ENCODE assay signal across 17 cellular contexts in genomic region chr1:3831689-3832088, GRCh38. TPM values are rescaled to one million over a fixed set of nuclear protein-coding genes. Genes with fewer than 3 reads are reported as not detected.
DNase-seq lines count a peak whose midpoint lies in the region; ATAC-seq and TF ChIP-seq lines count a peak whose summit lies in the region.
"Had no signal": no experiment of that assay in that cellular context is flagged by ENCODE, and none has a peak within 500 bp of the region (broad histone marks: within the 10 kb centered on the region; RNA-seq: fewer than 3 reads in every experiment).

No MANE protein-coding gene starts in this region.

- ATAC-seq in right lobe of liver (no peak), HG02852 (IDR thresholded peaks at IDR 0.05; ENCODE audit: unreplicated experiment) (no peak)
- ATAC-seq: GM23338 had no signal

- WGBS in right lobe of liver (ENCODE audit: insufficient coverage, low coverage, low lambda C conversion rate, missing lambda C conversion rate): 81% methylated on average over 6 of the region's 6 CpGs

- no peak for TF ChIP-seq CTCF in fibroblast of villous mesenchyme (IDR thresholded peaks at IDR 0.05; ENCODE audit: insufficient read depth, low read depth, low read length)
- TF ChIP-seq CTCF in right lobe of liver (IDR thresholded peaks at IDR 0.05): no peak

- peaks cover 4% of the 10 kb centered on the region for H3K4me1 ChIP-seq in adipocyte (ENCODE audit: control insufficient read depth, insufficient read depth, low read length)
- no peaks in the 10 kb centered on the region for H3K4me1 ChIP-seq in right lobe of liver
- H3K4me1 ChIP-seq: SJSA1 had no signal

- H3K9me3 ChIP-seq in adipocyte (ENCODE audit: control insufficient read depth, low read length) (peaks cover under 1% of the 10 kb centered on the region), right lobe of liver (no peaks in the 10 kb centered on the region)
- H3K9me3 ChIP-seq: SJSA1 had no signal

- DNase-seq in AG08395 (ENCODE audit: low spot score): peak; percentile 62
- peak; percentile 58 for DNase-seq in GM03348 (ENCODE audit: low spot score)
- DNase-seq in adipocyte (ENCODE audit: low read depth): peak; percentile 55
- peak; percentile 57 for DNase-seq in fibroblast of villous mesenchyme (ENCODE audit: low read depth)
- DNase-seq in islet precursor cell: no peak
- no peak for DNase-seq in D341Med (ENCODE audit: low spot score)
- no peak for DNase-seq in right lobe of liver
- DNase-seq: Calu3; CD4-positive, alpha-beta T cell; KG1; NCI-H1436 treated with DMSO at 0.1 percent for 48 hours; NCI-H2029 treated with DMSO at 0.1 percent for 48 hours; NCI-H510A treated with DMSO at 0.1 percent for 48 hours; NCI-H82 had no signal

- H3K36me3 ChIP-seq in adipocyte (ENCODE audit: control insufficient read depth, insufficient read depth, low read length, severe bottlenecking) (peaks cover 83% of the 10 kb centered on the region), right lobe of liver (peaks cover 0 to 66% (median 21%) of the 10 kb centered on the region in 4 donors)

- H3K4me3 ChIP-seq in adipocyte (ENCODE audit: low read length) (no peak overlapping the region), fibroblast of villous mesenchyme (ENCODE audit: low read depth, low read length) (no peak overlapping the region), right lobe of liver (no peak overlapping the region)
- H3K4me3 ChIP-seq: GM23338, SJSA1 had no signal

- intact Hi-C loops in right lobe of liver (cut with DNase I): no loop called here

- no peak overlapping the region for H3K27ac ChIP-seq in right lobe of liver
- H3K27ac ChIP-seq: SJSA1 had no signal

- H3K27me3 ChIP-seq in adipocyte (replicated peaks; ENCODE audit: control insufficient read depth, insufficient read depth, low read length) (no peaks in the 10 kb centered on the region), right lobe of liver (no peaks in the 10 kb centered on the region)
- H3K27me3 ChIP-seq: SJSA1 had no signal

- no peak for TF ChIP-seq POLR2A in right lobe of liver (IDR thresholded peaks at IDR 0.05)

- H3K9ac ChIP-seq in adipocyte (ENCODE audit: low read length): no peak overlapping the region

RNA-seq across cellular contexts. Expression of gene CEP104, which starts 25.3 kb away (rescaled TPM):
- total RNA-seq in fibroblast of villous mesenchyme (28.1 and 31.6 TPM in 2 replicates), right lobe of liver (10 to 100 TPM; 16.7 to 36.4 (median 26.6) TPM)

RNA-seq across cellular contexts. Expression of gene DFFB, which starts 25.6 kb away (rescaled TPM):
- total RNA-seq in fibroblast of villous mesenchyme: 4.7 and 6.8 TPM in 2 replicates
- 1 to 10 TPM; 2.0 to 3.5 (median 2.9) TPM for total RNA-seq in right lobe of liver

RNA-seq across cellular contexts. Expression of gene LRRC47, which starts 35.4 kb away (rescaled TPM):
- 29.0 and 31.1 TPM in 2 replicates for total RNA-seq in fibroblast of villous mesenchyme
- total RNA-seq in right lobe of liver: 10 to 100 TPM; 22.7 to 32.2 (median 25.8) TPM

RNA-seq across cellular contexts. Expression of gene SMIM1, which starts 59.1 kb away (rescaled TPM):
- total RNA-seq in fibroblast of villous mesenchyme (1.7 and 3.5 TPM in 2 replicates), right lobe of liver (1 to 10 TPM; 2.6 to 8.7 (median 4.6) TPM)
- total RNA-seq: SJSA1 had no signal

Comparison
In these comparisons a context has a peak if more than half of its experiments do, and no peak if none do; other contexts are left out.
1. DNase-seq: peak in AG08395 (single experiment), GM03348 (single experiment), adipocyte (single experiment) and fibroblast of villous mesenchyme (single experiment); none in islet precursor cell (single experiment), D341Med (single experiment) and right lobe of liver (0 of 3).